ENCODE assay signal across 8 cellular contexts in genomic region chr11:7673724-7674434, GRCh38.
DNase-seq lines count a peak whose midpoint lies in the region; ATAC-seq lines count a peak whose summit lies in the region.

No MANE protein-coding gene starts in this region.

- ATAC-seq in HG02678 (IDR thresholded peaks at IDR 0.05; ENCODE audit: unreplicated experiment) = peak; percentile 25

- DNase-seq in EH (ENCODE audit: low read depth) (peak; percentile 41), amniotic epithelial cell (ENCODE audit: low read depth) (peak; percentile 37), iPS-NIHi7 (ENCODE audit: extremely low spot score) (peak; percentile 77), NCI-H526 treated with DMSO at 0.1 percent for 48 hours (lab: John Stamatoyannopoulos, UW) (no peak), DMS153 (lab: John Stamatoyannopoulos, UW) (no peak), globus pallidus (ENCODE audit: low spot score) (no peak)
- peak; percentile 37 for DNase-seq in stimulated activated CD8-positive, alpha-beta memory T cell treated with anti-CD3 and anti-CD28 coated beads, Interleukin-4, amount 100 ng/mL, for 48 hours

Comparison
In these comparisons a context has a peak if more than half of its experiments do, and no peak if none do; other contexts are left out.
1. DNase-seq: peak in EH (single experiment), amniotic epithelial cell (single experiment), iPS-NIHi7 (single experiment) and stimulated activated CD8-positive, alpha-beta memory T cell treated with anti-CD3 and anti-CD28 coated beads, Interleukin-4, amount 100 ng/mL, for 48 hours (single experiment); none in NCI-H526 treated with DMSO at 0.1 percent for 48 hours (single experiment), DMS153 (single experiment) and globus pallidus (single experiment).